In the genomic region with DNA sequence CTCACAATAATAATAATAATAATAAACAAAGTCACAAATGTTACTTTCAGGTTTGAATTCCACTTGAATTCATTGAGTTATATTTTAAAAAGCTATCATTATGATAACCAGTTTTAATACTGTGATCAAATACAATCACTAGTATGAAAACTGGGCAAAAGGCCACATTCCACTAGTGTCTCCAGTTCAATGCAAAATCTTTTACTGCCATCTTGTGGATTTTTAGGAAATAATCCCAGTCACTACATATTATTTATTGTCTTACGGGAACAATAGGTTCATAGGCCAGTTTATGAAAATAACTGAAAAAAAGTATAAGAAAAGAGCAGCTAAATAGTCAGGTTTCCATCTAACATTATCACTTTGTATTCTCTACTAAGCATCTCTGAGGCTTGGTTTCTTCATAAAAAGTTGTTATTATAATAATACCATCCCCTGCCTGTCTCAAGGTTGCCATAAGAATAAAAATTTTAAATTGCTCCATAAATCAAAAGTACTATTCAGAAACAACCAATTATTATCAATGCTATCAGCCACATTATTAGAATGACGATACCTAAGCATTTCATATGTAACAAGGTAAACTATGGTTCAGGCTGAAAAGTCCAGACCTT, we compare ENCODE assay signal across 7 cellular contexts.
DNase-seq lines count a peak whose midpoint lies in the region; ATAC-seq lines count a peak whose summit lies in the region.

No MANE protein-coding gene starts in this region.

- DNase-seq in GM03348 (ENCODE audit: low spot score): peak; percentile 68
- peak; percentile 25 for DNase-seq in HPDE6-E6E7 (ENCODE audit: extremely low spot score)
- peak; percentile 11 for DNase-seq in NOMO-1 treated with dmso at 0.1 percent for 144 hours (lab: John Stamatoyannopoulos, UW; ENCODE audit: unreplicated experiment)
- DNase-seq in dermis microvascular lymphatic vessel endothelial cell (ENCODE audit: low read depth in 2 of 2): peak; percentile 59 to 71
- peak; percentile 62 for DNase-seq in middle frontal gyrus (ENCODE audit: extremely low spot score, low spot score)

- ATAC-seq in GM21576 (IDR thresholded peaks at IDR 0.05; ENCODE audit: unreplicated experiment) (no peak), HG03025 (IDR thresholded peaks at IDR 0.05; ENCODE audit: low FRiP score, unreplicated experiment) (no peak)

Comparison
In these comparisons a context has a peak if more than half of its experiments do, and no peak if none do; other contexts are left out.
1. DNase-seq: peak in every context shown above with its lines; median percentile 68 in GM03348; 65 in dermis microvascular lymphatic vessel endothelial cell; 62 in middle frontal gyrus; 25 in HPDE6-E6E7; 11 in NOMO-1 treated with dmso at 0.1 percent for 144 hours.